Comparison of ENCODE assay signal across 1 cellular context in genomic region chr1:165561257-165561656, GRCh38.
TF ChIP-seq lines count a peak whose summit lies in the region.

No MANE protein-coding gene starts in this region.

TF ChIP-seq in H1, 55 proteins besides CTCF, POLR2A, EP300 and RAD21:
- TF ChIP-seq BACH1 (IDR thresholded peaks at IDR 0.05; ENCODE audit: low read length) (no peak), SP1 (IDR thresholded peaks at IDR 0.05; ENCODE audit: low read depth, low read length) (no peak), TAF1 (IDR thresholded peaks at IDR 0.05; ENCODE audit: low read depth, low read length) (no peak), POLR2AphosphoS5 (IDR thresholded peaks at IDR 0.05; ENCODE audit: low read depth, low read length) (no peak), SP4 (IDR thresholded peaks at IDR 0.05; ENCODE audit: low read length) (no peak), PHF8 (conservative IDR thresholded peaks at IDR 0.05; ENCODE audit: low read depth, low read length) (no peak), SRF (IDR thresholded peaks at IDR 0.05; ENCODE audit: low read depth, low read length) (no peak), MAFK (IDR thresholded peaks at IDR 0.05; ENCODE audit: low read depth, low read length) (no peak), GABPA (IDR thresholded peaks at IDR 0.05; ENCODE audit: borderline replicate concordance, insufficient read depth, low read length) (no peak), ZNF274 (IDR thresholded peaks at IDR 0.05; ENCODE audit: borderline replicate concordance, extremely low read depth, low read length) (no peak), SUZ12 (IDR thresholded peaks at IDR 0.05; ENCODE audit: low read length) (no peak), ATF3 (IDR thresholded peaks at IDR 0.05; ENCODE audit: insufficient read depth, low read depth, low read length) (no peak), RFX5 (IDR thresholded peaks at IDR 0.05; ENCODE audit: borderline replicate concordance, low read depth, low read length) (no peak), ASH2L (IDR thresholded peaks at IDR 0.05; ENCODE audit: low read length) (no peak)
